In the genomic region with DNA sequence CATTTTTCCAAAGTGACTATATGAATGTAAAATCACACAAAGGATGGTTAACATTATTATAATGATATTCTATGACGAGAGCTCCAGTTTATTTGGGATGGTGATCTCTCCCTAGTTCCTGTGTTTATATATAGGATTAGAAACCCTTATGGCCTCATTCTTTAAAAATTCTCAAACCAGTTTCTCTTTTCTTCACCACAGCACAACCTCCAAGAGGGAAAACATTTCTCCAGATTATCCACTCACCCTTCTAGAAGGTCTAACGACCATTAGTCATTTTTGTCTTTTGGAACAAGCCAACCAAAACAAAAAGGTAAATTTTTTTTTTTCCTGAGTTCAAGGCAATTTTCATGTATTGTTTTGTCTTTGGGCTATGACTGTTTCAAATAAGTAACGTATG, we compare ENCODE assay signal across 1 cellular context.
TF ChIP-seq lines count a peak whose summit lies in the region.

No MANE protein-coding gene starts in this region.

TF ChIP-seq in GM23338, 12 proteins besides CTCF, POLR2A, EP300 and RAD21 (continued from another document):
- TF ChIP-seq, protein P1, sequence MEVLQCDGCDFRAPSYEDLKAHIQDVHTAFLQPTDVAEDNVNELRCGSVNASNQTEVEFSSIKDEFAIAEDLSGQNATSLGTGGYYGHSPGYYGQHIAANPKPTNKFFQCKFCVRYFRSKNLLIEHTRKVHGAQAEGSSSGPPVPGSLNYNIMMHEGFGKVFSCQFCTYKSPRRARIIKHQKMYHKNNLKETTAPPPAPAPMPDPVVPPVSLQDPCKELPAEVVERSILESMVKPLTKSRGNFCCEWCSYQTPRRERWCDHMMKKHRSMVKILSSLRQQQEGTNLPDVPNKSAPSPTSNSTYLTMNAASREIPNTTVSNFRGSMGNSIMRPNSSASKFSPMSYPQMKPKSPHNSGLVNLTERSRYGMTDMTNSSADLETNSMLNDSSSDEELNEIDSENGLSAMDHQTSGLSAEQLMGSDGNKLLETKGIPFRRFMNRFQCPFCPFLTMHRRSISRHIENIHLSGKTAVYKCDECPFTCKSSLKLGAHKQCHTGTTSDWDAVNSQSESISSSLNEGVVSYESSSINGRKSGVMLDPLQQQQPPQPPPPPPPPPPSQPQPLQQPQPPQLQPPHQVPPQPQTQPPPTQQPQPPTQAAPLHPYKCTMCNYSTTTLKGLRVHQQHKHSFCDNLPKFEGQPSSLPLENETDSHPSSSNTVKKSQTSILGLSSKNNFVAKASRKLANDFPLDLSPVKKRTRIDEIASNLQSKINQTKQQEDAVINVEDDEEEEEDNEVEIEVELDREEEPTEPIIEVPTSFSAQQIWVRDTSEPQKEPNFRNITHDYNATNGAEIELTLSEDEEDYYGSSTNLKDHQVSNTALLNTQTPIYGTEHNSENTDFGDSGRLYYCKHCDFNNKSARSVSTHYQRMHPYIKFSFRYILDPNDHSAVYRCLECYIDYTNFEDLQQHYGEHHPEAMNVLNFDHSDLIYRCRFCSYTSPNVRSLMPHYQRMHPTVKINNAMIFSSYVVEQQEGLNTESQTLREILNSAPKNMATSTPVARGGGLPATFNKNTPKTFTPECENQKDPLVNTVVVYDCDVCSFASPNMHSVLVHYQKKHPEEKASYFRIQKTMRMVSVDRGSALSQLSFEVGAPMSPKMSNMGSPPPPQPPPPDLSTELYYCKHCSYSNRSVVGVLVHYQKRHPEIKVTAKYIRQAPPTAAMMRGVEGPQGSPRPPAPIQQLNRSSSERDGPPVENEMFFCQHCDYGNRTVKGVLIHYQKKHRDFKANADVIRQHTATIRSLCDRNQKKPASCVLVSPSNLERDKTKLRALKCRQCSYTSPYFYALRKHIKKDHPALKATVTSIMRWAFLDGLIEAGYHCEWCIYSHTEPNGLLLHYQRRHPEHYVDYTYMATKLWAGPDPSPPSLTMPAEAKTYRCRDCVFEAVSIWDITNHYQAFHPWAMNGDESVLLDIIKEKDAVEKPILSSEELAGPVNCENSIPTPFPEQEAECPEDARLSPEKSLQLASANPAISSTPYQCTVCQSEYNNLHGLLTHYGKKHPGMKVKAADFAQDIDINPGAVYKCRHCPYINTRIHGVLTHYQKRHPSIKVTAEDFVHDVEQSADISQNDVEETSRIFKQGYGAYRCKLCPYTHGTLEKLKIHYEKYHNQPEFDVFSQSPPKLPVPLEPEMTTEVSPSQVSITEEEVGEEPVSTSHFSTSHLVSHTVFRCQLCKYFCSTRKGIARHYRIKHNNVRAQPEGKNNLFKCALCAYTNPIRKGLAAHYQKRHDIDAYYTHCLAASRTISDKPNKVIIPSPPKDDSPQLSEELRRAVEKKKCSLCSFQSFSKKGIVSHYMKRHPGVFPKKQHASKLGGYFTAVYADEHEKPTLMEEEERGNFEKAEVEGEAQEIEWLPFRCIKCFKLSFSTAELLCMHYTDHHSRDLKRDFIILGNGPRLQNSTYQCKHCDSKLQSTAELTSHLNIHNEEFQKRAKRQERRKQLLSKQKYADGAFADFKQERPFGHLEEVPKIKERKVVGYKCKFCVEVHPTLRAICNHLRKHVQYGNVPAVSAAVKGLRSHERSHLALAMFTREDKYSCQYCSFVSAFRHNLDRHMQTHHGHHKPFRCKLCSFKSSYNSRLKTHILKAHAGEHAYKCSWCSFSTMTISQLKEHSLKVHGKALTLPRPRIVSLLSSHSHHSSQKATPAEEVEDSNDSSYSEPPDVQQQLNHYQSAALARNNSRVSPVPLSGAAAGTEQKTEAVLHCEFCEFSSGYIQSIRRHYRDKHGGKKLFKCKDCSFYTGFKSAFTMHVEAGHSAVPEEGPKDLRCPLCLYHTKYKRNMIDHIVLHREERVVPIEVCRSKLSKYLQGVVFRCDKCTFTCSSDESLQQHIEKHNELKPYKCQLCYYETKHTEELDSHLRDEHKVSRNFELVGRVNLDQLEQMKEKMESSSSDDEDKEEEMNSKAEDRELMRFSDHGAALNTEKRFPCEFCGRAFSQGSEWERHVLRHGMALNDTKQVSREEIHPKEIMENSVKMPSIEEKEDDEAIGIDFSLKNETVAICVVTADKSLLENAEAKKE (CRISPR knock-in tag; IDR thresholded peaks at IDR 0.05), result no peak
- TF ChIP-seq, protein P2, sequence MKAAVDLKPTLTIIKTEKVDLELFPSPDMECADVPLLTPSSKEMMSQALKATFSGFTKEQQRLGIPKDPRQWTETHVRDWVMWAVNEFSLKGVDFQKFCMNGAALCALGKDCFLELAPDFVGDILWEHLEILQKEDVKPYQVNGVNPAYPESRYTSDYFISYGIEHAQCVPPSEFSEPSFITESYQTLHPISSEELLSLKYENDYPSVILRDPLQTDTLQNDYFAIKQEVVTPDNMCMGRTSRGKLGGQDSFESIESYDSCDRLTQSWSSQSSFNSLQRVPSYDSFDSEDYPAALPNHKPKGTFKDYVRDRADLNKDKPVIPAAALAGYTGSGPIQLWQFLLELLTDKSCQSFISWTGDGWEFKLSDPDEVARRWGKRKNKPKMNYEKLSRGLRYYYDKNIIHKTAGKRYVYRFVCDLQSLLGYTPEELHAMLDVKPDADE (IDR thresholded peaks at IDR 0.05), result no peak
- no peak for TF ChIP-seq ZNF331 (CRISPR knock-in tag; IDR thresholded peaks at IDR 0.05; ENCODE audit: low read depth)
- TF ChIP-seq EZH2 (IDR thresholded peaks at IDR 0.05; ENCODE audit: low read depth, unreplicated experiment), result no peak
- no peak for TF ChIP-seq NANOG (IDR thresholded peaks at IDR 0.05; ENCODE audit: borderline replicate concordance)
